Comparison of ENCODE assay signal across 1 cellular context in genomic region chr17:21029515-21029914, GRCh38.
TF ChIP-seq lines count a peak whose summit lies in the region.

No MANE protein-coding gene starts in this region.

TF ChIP-seq in WTC11, 78 proteins besides CTCF, POLR2A, EP300 and RAD21 (continued from another document):
- TF ChIP-seq ARID4B (CRISPR knock-in tag; IDR thresholded peaks at IDR 0.05; ENCODE audit: borderline replicate concordance) (no peak), AFF4 (CRISPR knock-in tag; IDR thresholded peaks at IDR 0.05; ENCODE audit: borderline replicate concordance) (no peak), NR1H2 (CRISPR knock-in tag; IDR thresholded peaks at IDR 0.05) (no peak), PRDM15 (CRISPR knock-in tag; IDR thresholded peaks at IDR 0.05) (no peak), PRRX2 (CRISPR knock-in tag; IDR thresholded peaks at IDR 0.05) (no peak), JAZF1 (CRISPR knock-in tag; IDR thresholded peaks at IDR 0.05) (no peak), USF2 (CRISPR knock-in tag; IDR thresholded peaks at IDR 0.05) (no peak), ATF6 (CRISPR knock-in tag; IDR thresholded peaks at IDR 0.05) (no peak), CDX4 (CRISPR knock-in tag; IDR thresholded peaks at IDR 0.05; ENCODE audit: borderline replicate concordance) (no peak), TCF7 (CRISPR knock-in tag; IDR thresholded peaks at IDR 0.05; ENCODE audit: low read depth) (no peak), ERG (CRISPR knock-in tag; IDR thresholded peaks at IDR 0.05) (no peak), MAX (CRISPR knock-in tag; IDR thresholded peaks at IDR 0.05) (no peak), JUN (CRISPR knock-in tag; IDR thresholded peaks at IDR 0.05) (no peak), ZNF121 (CRISPR knock-in tag; IDR thresholded peaks at IDR 0.05) (no peak), GTF2I (CRISPR knock-in tag; conservative IDR thresholded peaks at IDR 0.05) (no peak), ELF4 (CRISPR knock-in tag; IDR thresholded peaks at IDR 0.05; ENCODE audit: low read depth) (no peak)
